In genomic region chr6:46491201-46491788, GRCh38 we compare ENCODE assay signal across 8 cellular contexts. TPM values are rescaled to one million over a fixed set of nuclear protein-coding genes. Genes with fewer than 3 reads are reported as not detected.
DNase-seq lines count a peak whose midpoint lies in the region; ATAC-seq, FAIRE-seq and TF ChIP-seq lines count a peak whose summit lies in the region.

TSS of gene RCAN2 (minus strand) at chr6:46491449.

- no peaks in the 10 kb centered on the region for H3K36me3 ChIP-seq in gastrocnemius medialis

- intact Hi-C loops in gastrocnemius medialis (cut with DNase I; ENCODE audit: low total_unique reads): loop anchor here (2.0 to 10.0 kb wide), 4 partner anchors 54 to 396 kb away; no protein-coding TSS in a partner anchor

- H3K27me3 ChIP-seq in gastrocnemius medialis: no peaks in the 10 kb centered on the region

- in situ Hi-C loops in SK-MEL-5 (cut with HindIII; ENCODE audit: low pct_unique_long_range_greater_than_20kb, low sequenced_read_pairs) (no loop called here), gastrocnemius medialis (cut with MboI; ENCODE audit: low sequenced_read_pairs in 4 of 4) (loop anchor here in 3 of 4 donors (5.0 to 10.0 kb wide), 3 partner anchors 66 to 256 kb away; no protein-coding TSS in a partner anchor)

- H3K4me1 ChIP-seq in A549: peaks cover 4% of the 10 kb centered on the region; the same call in 1 of the 3 replicates
- peaks cover 22 to 41% of the 10 kb centered on the region in 2 donors for H3K4me1 ChIP-seq in gastrocnemius medialis

- CTCF ChIA-PET in A549 (lab: Yijun Ruan, JAX): interaction anchor here (0.6 to 1.4 kb wide), 4 partner anchors 14 to 707 kb away, joined by 3 to 4 read pairs (median 4); no protein-coding TSS in a partner anchor

- ATAC-seq in A549 (peak; percentile 90 to 91), HG03439 (IDR thresholded peaks at IDR 0.05; ENCODE audit: unreplicated experiment) (peak; percentile 71), gastrocnemius medialis (peak; percentile 79 to 82), HG03095 (IDR thresholded peaks at IDR 0.05; ENCODE audit: unreplicated experiment) (no peak)

- no peak for TF ChIP-seq RAD21 in A549 (conservative IDR thresholded peaks at IDR 0.05 in 1 of 2, IDR thresholded peaks at IDR 0.05 in 1 of 2)

- no peak for TF ChIP-seq POLR2A in A549 (IDR thresholded peaks at IDR 0.05; ENCODE audit: low read length)
- TF ChIP-seq POLR2A in gastrocnemius medialis (IDR thresholded peaks at IDR 0.05): peak; percentile 78 to 84

- TF ChIP-seq EP300 in A549 (IDR thresholded peaks at IDR 0.05): no peak

- H3K9me3 ChIP-seq in A549 (no peaks in the 10 kb centered on the region), gastrocnemius medialis (no peaks in the 10 kb centered on the region)

- no peak for FAIRE-seq in A549 (lab: Jason Lieb, UNC)

- H3K4me3 ChIP-seq in A549 (peak within 1 kb of the TSS; percentile 60), GM12865 (ENCODE audit: low read depth, low read length) (peak within 1 kb of the TSS; percentile 46), cardiac fibroblast (replicated peaks in 1 of 2; ENCODE audit: low read depth in 2 of 2, low read length in 2 of 2) (peak within 1 kb of the TSS; percentile 42 to 43), gastrocnemius medialis (peak within 1 kb of the TSS; percentile 73 to 90 (median 78))

- WGBS in A549 (ENCODE audit: missing lambda C conversion rate): 2% methylated on average over 9 of the region's 60 CpGs

- H3K27ac ChIP-seq in A549 (0 out of 6 replicates have a peak within 1 kb of the TSS, but pooled peaks of 1 of the 2 experiments have one; percentile 59), gastrocnemius medialis (peak within 1 kb of the TSS; percentile 83 to 95 (median 89))

- H3K4me2 ChIP-seq in A549: peak within 1 kb of the TSS; percentile 99

- POLR2A ChIA-PET in A549 (lab: Yijun Ruan, JAX): no interaction called here

- DNase-seq in A549 (ENCODE audit: low read depth in 1 of 2, low spot score in 1 of 2) (peak; percentile 15 to 17), GM12865 (ENCODE audit: low read depth) (peak; percentile 19), SK-MEL-5 (ENCODE audit: low read depth, low spot score) (peak; percentile 40), cardiac fibroblast (ENCODE audit: low read depth in 2 of 2) (peak in 1 of 2 donors; percentile 7), iPS-NIHi7 (ENCODE audit: extremely low spot score) (peak; percentile 88), gastrocnemius medialis (peak; percentile 68 to 80)

- no peak for TF ChIP-seq CTCF in A549 (IDR thresholded peaks at IDR 0.05)
- TF ChIP-seq CTCF in GM12865 (IDR thresholded peaks at IDR 0.05; ENCODE audit: insufficient read depth, low read depth, low read length, missing control alignments): no peak
- no peak for TF ChIP-seq CTCF in cardiac fibroblast (IDR thresholded peaks at IDR 0.05; ENCODE audit: low read depth, low read length)
- TF ChIP-seq CTCF in gastrocnemius medialis (IDR thresholded peaks at IDR 0.05 in 4 of 5, conservative IDR thresholded peaks at IDR 0.05 in 1 of 5): no peak

TF ChIP-seq in A549, 52 proteins besides CTCF, POLR2A, EP300 and RAD21:
- TF ChIP-seq FOSB (CRISPR knock-in tag; IDR thresholded peaks at IDR 0.05): no peak
- no peak for TF ChIP-seq CEBPB (IDR thresholded peaks at IDR 0.05)
- no peak for TF ChIP-seq REST (IDR thresholded peaks at IDR 0.05)
- no peak for TF ChIP-seq EHMT2 (IDR thresholded peaks at IDR 0.05; ENCODE audit: low read depth)
- TF ChIP-seq RNF2 (IDR thresholded peaks at IDR 0.05; ENCODE audit: borderline replicate concordance, low read depth): no peak
- TF ChIP-seq MYC (IDR thresholded peaks at IDR 0.05; ENCODE audit: borderline replicate concordance, low read length): no peak
- TF ChIP-seq PBX3 (IDR thresholded peaks at IDR 0.05): no peak
- no peak for TF ChIP-seq ZNF302 (CRISPR knock-in tag; IDR thresholded peaks at IDR 0.05)
- TF ChIP-seq MAFK (IDR thresholded peaks at IDR 0.05; ENCODE audit: partially characterized antibody): no peak
- TF ChIP-seq HDAC2 (IDR thresholded peaks at IDR 0.05): no peak
- no peak for TF ChIP-seq NR3C1 (IDR thresholded peaks at IDR 0.05)
- no peak for TF ChIP-seq CBX8 (IDR thresholded peaks at IDR 0.05)
- TF ChIP-seq TFCP2L1 (CRISPR knock-in tag; IDR thresholded peaks at IDR 0.05): no peak
- no peak for TF ChIP-seq POLR2AphosphoS2 (conservative IDR thresholded peaks at IDR 0.05; ENCODE audit: low read length)
- no peak for TF ChIP-seq HMGXB4 (CRISPR knock-in tag; IDR thresholded peaks at IDR 0.05; ENCODE audit: borderline replicate concordance)
- no peak for TF ChIP-seq NPAS2 (CRISPR knock-in tag; IDR thresholded peaks at IDR 0.05; ENCODE audit: borderline replicate concordance)

RNA-seq across cellular contexts. Expression of gene RCAN2, which starts in this region (rescaled TPM):
- polyA plus RNA-seq in A549 (2011; rRNA removed) (not detected in 2 replicates), A549 (2017; fragmentation: RNase III; extraction: RNeasy Plus Mini Kit Qiagen cat#74134 plus additional on column Dnase treatment) (not detected in 3 replicates)
- polyA plus RNA-seq in A549 (2012; cell fraction: cytosol; rRNA removed): not detected in 2 replicates
- not detected in 2 replicates for polyA plus RNA-seq in A549 (2012; cell fraction: nucleus; rRNA removed)
- not detected in 2 replicates for polyA minus RNA-seq in A549 (2011; rRNA and poly(A)+ RNA removed)
- 0.11 TPM in 1 of 2 replicates, not detected in the other for total RNA-seq in SK-MEL-5 (2014; rRNA removed; shearing (Covaris generic))
- polyA plus RNA-seq in SK-MEL-5 (2015; cell fraction: cytosol; rRNA removed): 0.10 TPM in 1 of 2 replicates, not detected in the other
- polyA plus RNA-seq in SK-MEL-5 (2015; cell fraction: nucleus; rRNA removed): not detected in 2 replicates
- 10 to 100 TPM; 26.2 to 88.8 (median 43.2) TPM for total RNA-seq in gastrocnemius medialis

Comparison
In these comparisons a context has a peak if more than half of its experiments do, and no peak if none do; other contexts are left out.
1. RNA of gene RCAN2 (total RNA-seq): 26.2 to 88.8 TPM in gastrocnemius medialis; 0.11 TPM in SK-MEL-5; every median in the first group is over 10 times any median in the second.
2. Peak in DNase-seq, ATAC-seq, H3K4me3 ChIP-seq and H3K4me2 ChIP-seq in A549; RNA of the gene not detected or under 1 TPM.
3. Peak in DNase-seq in SK-MEL-5; RNA of the gene not detected or under 1 TPM.
4. Peak in every context shown above with its lines, with median percentiles within 50 percentile points of each other: H3K4me3 ChIP-seq.